Comparison of ENCODE assay signal across 17 cellular contexts in the genomic region with DNA sequence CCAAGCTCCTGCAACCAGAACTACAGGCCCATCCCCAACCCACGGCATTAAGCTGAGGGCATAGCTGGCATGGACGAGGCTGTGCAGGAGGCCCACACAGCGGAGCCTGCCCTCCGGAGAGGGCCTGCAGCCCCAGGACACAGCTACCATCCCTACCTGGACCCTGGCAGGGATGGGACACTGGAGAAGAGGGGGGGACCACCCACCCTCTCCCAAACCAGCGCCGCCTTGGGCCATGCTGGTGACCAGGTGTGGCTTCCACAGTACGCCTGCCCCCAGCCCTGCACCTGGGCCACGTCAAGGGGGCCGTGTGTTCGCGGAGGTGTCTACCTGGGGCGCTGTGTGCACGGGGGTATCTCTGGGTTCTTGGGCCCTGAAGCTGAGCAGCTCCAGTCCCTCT. TPM values are rescaled to one million over a fixed set of nuclear protein-coding genes. Genes with fewer than 3 reads are reported as not detected.
DNase-seq lines count a peak whose midpoint lies in the region; ATAC-seq and TF ChIP-seq lines count a peak whose summit lies in the region.
"Had no signal": no experiment of that assay in that cellular context is flagged by ENCODE, and none has a peak within 500 bp of the region (broad histone marks: within the 10 kb centered on the region; RNA-seq: fewer than 3 reads in every experiment).

No MANE protein-coding gene starts in this region.

- peak overlapping the region in 1 of 2 experiments; percentile 20 for H3K4ac ChIP-seq in mesenchymal stem cell (ENCODE audit: low read depth in 1 of 2, low read length in 2 of 2)

- no peak overlapping the region for H2AFZ ChIP-seq in mesenchymal stem cell (ENCODE audit: low read depth, low read length)

- H3K4me3 ChIP-seq in right cardiac atrium (ENCODE audit: low read length) (no peak overlapping the region), adipocyte (ENCODE audit: low read length) (no peak overlapping the region), mesenchymal stem cell (ENCODE audit: insufficient read depth in 1 of 2, low read depth in 1 of 2, low read length in 2 of 2) (no peak overlapping the region), spleen (no peak overlapping the region), breast epithelium (no peak overlapping the region)
- H3K4me3 ChIP-seq: BLaER1 treated with 17β-estradiol and CSF1 and Interleukin-3, amounts not matched to agents 10 nM and 100 nM; GM12878; K562; SJCRH30 had no signal

- no peak overlapping the region for H2BK15ac ChIP-seq in mesenchymal stem cell (ENCODE audit: low read depth, poor library complexity, severe bottlenecking)

- no peaks in the 10 kb centered on the region for H3K9me3 ChIP-seq in right cardiac atrium (ENCODE audit: control insufficient read depth, low read length)
- no peaks in the 10 kb centered on the region for H3K9me3 ChIP-seq in adipocyte (ENCODE audit: control insufficient read depth, low read length)
- no peaks in the 10 kb centered on the region for H3K9me3 ChIP-seq in mesenchymal stem cell (ENCODE audit: control insufficient read depth, low read length)
- no peaks in the 10 kb centered on the region for H3K9me3 ChIP-seq in spleen
- H3K9me3 ChIP-seq in breast epithelium, result no peaks in the 10 kb centered on the region
- H3K9me3 ChIP-seq: SJCRH30 had no signal

- H3K4me2 ChIP-seq in mesenchymal stem cell (ENCODE audit: low read length, poor library complexity, severe bottlenecking), result no peak overlapping the region

- TF ChIP-seq POLR2A in spleen (IDR thresholded peaks at IDR 0.05), result no peak
- TF ChIP-seq POLR2A in breast epithelium (IDR thresholded peaks at IDR 0.05), result no peak

- H3K9ac ChIP-seq in adipocyte (ENCODE audit: low read length) (peak overlapping the region; percentile 75), mesenchymal stem cell (ENCODE audit: low read length) (no peak overlapping the region)

- no peak overlapping the region for H3K23ac ChIP-seq in mesenchymal stem cell (ENCODE audit: low read length in 2 of 2)

- no peak overlapping the region for H2AK5ac ChIP-seq in mesenchymal stem cell (ENCODE audit: low read length, severe bottlenecking)

- H2BK12ac ChIP-seq in mesenchymal stem cell (ENCODE audit: low read length in 2 of 2), result peak overlapping the region; percentile 9 to 55

- H3K27ac ChIP-seq in right cardiac atrium (ENCODE audit: low read length) (no peak overlapping the region), mesenchymal stem cell (ENCODE audit: low read length, poor library complexity, severe bottlenecking) (no peak overlapping the region), spleen (peak overlapping the region in 3 of 8 donors; percentile 18 to 64 (median 55)), breast epithelium (peak overlapping the region in 1 of 2 donors; percentile 28)

- no peaks in the 10 kb centered on the region for H3K27me3 ChIP-seq in right cardiac atrium (ENCODE audit: control insufficient read depth, insufficient read depth)
- H3K27me3 ChIP-seq in adipocyte (replicated peaks; ENCODE audit: control insufficient read depth, insufficient read depth, low read length), result no peaks in the 10 kb centered on the region
- no peaks in the 10 kb centered on the region for H3K27me3 ChIP-seq in mesenchymal stem cell (ENCODE audit: control insufficient read depth in 1 of 2, insufficient read depth in 1 of 2, low read length in 2 of 2)
- no peaks in the 10 kb centered on the region for H3K27me3 ChIP-seq in spleen (replicated peaks in 1 of 7)
- no peaks in the 10 kb centered on the region for H3K27me3 ChIP-seq in breast epithelium
- H3K27me3 ChIP-seq: BLaER1 treated with 17β-estradiol and CSF1 and Interleukin-3, amounts not matched to agents 10 nM and 100 nM; SJCRH30 had no signal

- H4K91ac ChIP-seq in mesenchymal stem cell (ENCODE audit: low read length), result peak overlapping the region; percentile 84

- 90% methylated on average over 13 of the region's 13 CpGs for WGBS in right cardiac atrium
- 96% methylated on average over 13 of the region's 13 CpGs for WGBS in mesenchymal stem cell
- WGBS in spleen, 5 donors, result 88 to 94% (median 90%) methylated on average over 4 to 13 of the region's 13 CpGs

- H3K79me1 ChIP-seq in mesenchymal stem cell (replicated peaks; ENCODE audit: low read length, poor library complexity, severe bottlenecking), result peaks cover 34% of the 10 kb centered on the region

- H3K18ac ChIP-seq in mesenchymal stem cell (ENCODE audit: low read depth in 1 of 2, low read length in 2 of 2), result peak overlapping the region in 1 of 2 experiments; percentile 51

- H4K8ac ChIP-seq in mesenchymal stem cell (ENCODE audit: low read length), result peak overlapping the region; percentile 5

- no peak overlapping the region for H2BK5ac ChIP-seq in mesenchymal stem cell (ENCODE audit: low read depth, low read length, poor library complexity, severe bottlenecking)

- H3K14ac ChIP-seq in mesenchymal stem cell (ENCODE audit: low read length in 2 of 2), result peak overlapping the region in 1 of 2 experiments; percentile 64

- no peaks in the 10 kb centered on the region for H3K36me3 ChIP-seq in adipocyte (ENCODE audit: control insufficient read depth, insufficient read depth, low read length, severe bottlenecking)
- H3K36me3 ChIP-seq in mesenchymal stem cell (ENCODE audit: control insufficient read depth in 1 of 2, insufficient read depth in 2 of 2, low read depth in 1 of 2, low read length in 2 of 2), result peaks cover 0 to 12% of the 10 kb centered on the region in 2 experiments
- H3K36me3 ChIP-seq in spleen, result no peaks in the 10 kb centered on the region
- H3K36me3 ChIP-seq in breast epithelium, result no peaks in the 10 kb centered on the region
- H3K36me3 ChIP-seq: SJCRH30 had no signal

- peak; percentile 8 to 31 (median 17) for DNase-seq in right cardiac atrium
- no peak for DNase-seq in left cardiac atrium
- no peak for DNase-seq in adipocyte (ENCODE audit: low read depth)
- no peak for DNase-seq in mesenchymal stem cell
- peak; percentile 69 for DNase-seq in spleen
- DNase-seq in sciatic nerve (ENCODE audit: low spot score), result no peak
- DNase-seq in OCI-M2 (lab: John Stamatoyannopoulos, UW; ENCODE audit: unreplicated experiment), result no peak
- no peak for DNase-seq in breast epithelium (ENCODE audit: low spot score in 2 of 2)
- DNase-seq: CD8-positive, alpha-beta T cell; DMS53; EL; NCI-H1105 treated with DMSO at 0.1 percent for 48 hours; OCI-M1 had no signal

- peak overlapping the region; percentile 11 for H2BK120ac ChIP-seq in mesenchymal stem cell (ENCODE audit: low read depth, low read length)

- TF ChIP-seq CTCF in spleen (IDR thresholded peaks at IDR 0.05 in 8 of 11, conservative IDR thresholded peaks at IDR 0.05 in 3 of 11), result no peak
- no peak for TF ChIP-seq CTCF in breast epithelium (IDR thresholded peaks at IDR 0.05)

- intact Hi-C loops in right cardiac atrium (cut with DNase I), result no loop called here
- intact Hi-C loops in left cardiac atrium (cut with DNase I), result no loop called here
- intact Hi-C loops in spleen (cut with DNase I; ENCODE audit: low total_unique reads), result no loop called here
- intact Hi-C loops in sciatic nerve (cut with DNase I), result no loop called here
- intact Hi-C loops in breast epithelium (cut with DNase I; ENCODE audit: low total_unique reads), result no loop called here

- H3K4me1 ChIP-seq in right cardiac atrium (ENCODE audit: control insufficient read depth, insufficient read depth, low read length) (peaks cover 10% of the 10 kb centered on the region), adipocyte (ENCODE audit: control insufficient read depth, insufficient read depth, low read length) (peaks cover 48% of the 10 kb centered on the region), mesenchymal stem cell (ENCODE audit: control insufficient read depth, insufficient read depth, low read depth, low read length) (peaks cover 37% of the 10 kb centered on the region), spleen (peaks cover 0 to 70% (median 47%) of the 10 kb centered on the region in 6 donors), breast epithelium (peaks cover 13 to 32% of the 10 kb centered on the region in 2 donors)

- ATAC-seq in right cardiac atrium, result no peak
- ATAC-seq in left cardiac atrium, result no peak
- no peak for ATAC-seq in sciatic nerve
- ATAC-seq: CD8-positive, alpha-beta T cell; GM12878; K562 had no signal

RNA-seq across cellular contexts. Expression of a gene that starts 18.5 kb away (rescaled TPM):
- total RNA-seq in right cardiac atrium (10 to 100 TPM; 13.3 to 28.4 (median 21.1) TPM), left cardiac atrium (10 to 100 TPM; 14.3 to 19.3 TPM), spleen (10 to 100 TPM; 52.2 to 99.5 (median 66.7) TPM), sciatic nerve (27.2 TPM), breast epithelium (10 to 100 TPM; 15.7 to 38.6 (median 29.8) TPM)
- polyA plus RNA-seq in right cardiac atrium (19.8 TPM), spleen (10 to 100 TPM in 1 of 3 donors, 1 to 10 TPM in 2; 7.2 to 24.7 (median 9.2) TPM)
- 37.7 TPM for polyA plus RNA-seq in mesenchymal stem cell (2013, experiment 1 of 2)
- polyA plus RNA-seq in mesenchymal stem cell (2013, experiment 2 of 2), result 37.3 TPM

Comparison
In these comparisons a context has a peak if more than half of its experiments do, and no peak if none do; other contexts are left out.
1. DNase-seq: peak in right cardiac atrium (3 of 3) and spleen (single experiment); none in left cardiac atrium (single experiment), adipocyte (single experiment), mesenchymal stem cell (single experiment), sciatic nerve (single experiment), OCI-M2 (single experiment) and breast epithelium (0 of 2).